ENCODE assay signal across 16 cellular contexts in the genomic region with DNA sequence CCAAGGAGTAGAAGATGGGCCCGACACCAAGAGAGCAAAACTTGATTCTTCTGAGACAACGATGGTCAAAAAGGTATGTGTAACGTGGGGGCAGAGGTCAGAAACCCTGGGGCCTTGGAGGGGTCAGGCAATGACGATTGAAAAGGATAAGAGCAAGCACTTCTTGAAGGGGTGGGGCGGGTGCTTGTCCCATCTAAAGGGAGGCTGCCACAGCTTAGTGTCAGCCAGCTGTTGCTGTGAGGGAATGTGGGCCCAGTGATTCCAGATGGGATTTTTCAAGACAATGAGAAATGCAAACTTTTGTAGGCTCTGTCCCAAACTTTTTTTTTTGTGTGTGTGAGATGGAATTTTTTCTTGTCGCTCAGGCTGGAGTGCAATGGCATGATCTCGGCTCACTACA. TPM values are rescaled to one million over a fixed set of nuclear protein-coding genes. Genes with fewer than 3 reads are reported as not detected.
DNase-seq lines count a peak whose midpoint lies in the region; ATAC-seq, FAIRE-seq and TF ChIP-seq lines count a peak whose summit lies in the region.
"Had no signal": no experiment of that assay in that cellular context is flagged by ENCODE, and none has a peak within 500 bp of the region (broad histone marks: within the 10 kb centered on the region; RNA-seq: fewer than 3 reads in every experiment).

No MANE protein-coding gene starts in this region.

- H3K4me1 ChIP-seq in adipocyte (ENCODE audit: control insufficient read depth, insufficient read depth, low read length), result peaks cover 31% of the 10 kb centered on the region
- H3K4me1 ChIP-seq in stomach, result peaks cover 58 to 88% (median 77%) of the 10 kb centered on the region in 4 donors

- CTCF ChIA-PET in activated CD8-positive, alpha-beta T cell treated with anti-CD3 and anti-CD28 coated beads, Interleukin-2, amount 10 ng/mL, durations not matched to agents 7 days and 5 days (lab: Charles Lee), result interaction anchor here (0.7 to 17.2 kb wide), 2 partner anchors 91 to 100 kb away, joined by 3 to 286 read pairs; no protein-coding TSS in a partner anchor
- CTCF ChIA-PET in activated CD8-positive, alpha-beta T cell treated with anti-CD3 and anti-CD28 coated beads for 36 hours (lab: Charles Lee), result interaction anchor here (6.5 to 9.8 kb wide), 4 partner anchors 32 to 92 kb away, joined by 32 to 82 read pairs (median 56); no protein-coding TSS in a partner anchor

- H3K27me3 ChIP-seq in adipocyte (replicated peaks; ENCODE audit: control insufficient read depth, insufficient read depth, low read length) (no peaks in the 10 kb centered on the region), stomach (no peaks in the 10 kb centered on the region)
- H3K27me3 ChIP-seq: tibial artery had no signal

- H3K4me3 ChIP-seq in adipocyte (ENCODE audit: low read length), result no peak overlapping the region
- H3K4me3 ChIP-seq in stomach, result no peak overlapping the region
- H3K4me3 ChIP-seq: tibial artery had no signal

- H3K4me3 Mint-ChIP-seq in activated CD8-positive, alpha-beta T cell treated with anti-CD3 and anti-CD28 coated beads, Interleukin-2, amount 10 ng/mL, durations not matched to agents 7 days and 5 days, result no peak overlapping the region
- no peak overlapping the region for H3K4me3 Mint-ChIP-seq in activated CD8-positive, alpha-beta T cell treated with anti-CD3 and anti-CD28 coated beads for 36 hours

- ATAC-seq in activated CD8-positive, alpha-beta T cell treated with anti-CD3 and anti-CD28 coated beads, Interleukin-2, amount 10 ng/mL, durations not matched to agents 7 days and 5 days, result no peak
- no peak for ATAC-seq in activated CD8-positive, alpha-beta T cell treated with anti-CD3 and anti-CD28 coated beads for 36 hours
- peak; percentile 69 for ATAC-seq in left ventricle myocardium superior
- no peak for ATAC-seq in HG03565 (IDR thresholded peaks at IDR 0.05; ENCODE audit: unreplicated experiment)
- no peak for ATAC-seq in GM21723 (IDR thresholded peaks at IDR 0.05; ENCODE audit: unreplicated experiment)
- ATAC-seq: naive thymus-derived CD8-positive, alpha-beta T cell had no signal

- peaks cover 62% of the 10 kb centered on the region for H3K36me3 ChIP-seq in adipocyte (ENCODE audit: control insufficient read depth, insufficient read depth, low read length, severe bottlenecking)
- H3K36me3 ChIP-seq in stomach, result peaks cover 31 to 83% (median 65%) of the 10 kb centered on the region in 4 donors

- peak overlapping the region; percentile 22 for H3K27ac Mint-ChIP-seq in activated CD8-positive, alpha-beta T cell treated with anti-CD3 and anti-CD28 coated beads, Interleukin-2, amount 10 ng/mL, durations not matched to agents 7 days and 5 days
- no peak overlapping the region for H3K27ac Mint-ChIP-seq in activated CD8-positive, alpha-beta T cell treated with anti-CD3 and anti-CD28 coated beads for 36 hours

- TF ChIP-seq EP300 in stomach (IDR thresholded peaks at IDR 0.05), result no peak

- peaks cover 77% of the 10 kb centered on the region for H3K36me3 Mint-ChIP-seq in activated CD8-positive, alpha-beta T cell treated with anti-CD3 and anti-CD28 coated beads, Interleukin-2, amount 10 ng/mL, durations not matched to agents 7 days and 5 days (ENCODE audit: low read depth)
- H3K36me3 Mint-ChIP-seq in activated CD8-positive, alpha-beta T cell treated with anti-CD3 and anti-CD28 coated beads for 36 hours (ENCODE audit: low read depth), result peaks cover 70% of the 10 kb centered on the region

- DNase-seq in activated CD8-positive, alpha-beta T cell treated with anti-CD3 and anti-CD28 coated beads, Interleukin-2, amount 10 ng/mL, durations not matched to agents 7 days and 5 days, result no peak
- DNase-seq in activated CD8-positive, alpha-beta T cell treated with anti-CD3 and anti-CD28 coated beads for 36 hours, result no peak
- DNase-seq in adipocyte (ENCODE audit: low read depth) (peak; percentile 28), left ventricle myocardium superior (peak; percentile 48), stomach (no peak), urothelium cell line (ENCODE audit: low spot score) (no peak)
- DNase-seq: DND-41; naive thymus-derived CD8-positive, alpha-beta T cell; NCI-H1048; NCI-H510A treated with DMSO at 0.1 percent for 48 hours; tibial artery had no signal

- TF ChIP-seq POLR2A in stomach (IDR thresholded peaks at IDR 0.05), result no peak

- no peak for TF ChIP-seq CTCF in activated CD8-positive, alpha-beta T cell treated with anti-CD3 and anti-CD28 coated beads for 36 hours (IDR thresholded peaks at IDR 0.05)
- TF ChIP-seq CTCF in stomach (IDR thresholded peaks at IDR 0.05), result no peak

- POLR2A ChIA-PET in activated CD8-positive, alpha-beta T cell treated with anti-CD3 and anti-CD28 coated beads, Interleukin-2, amount 10 ng/mL, durations not matched to agents 7 days and 5 days (lab: Charles Lee), result interaction anchor here (1.1 kb wide), 1 partner anchor 89 kb away, joined by 3 read pairs; no protein-coding TSS in a partner anchor
- POLR2A ChIA-PET in activated CD8-positive, alpha-beta T cell treated with anti-CD3 and anti-CD28 coated beads for 36 hours (lab: Charles Lee), result interaction anchor here (0.7 to 1.8 kb wide), 5 partner anchors 10 to 89 kb away, joined by 4 to 5 read pairs (median 4); no protein-coding TSS in a partner anchor

- H3K27ac ChIP-seq in stomach, result peak overlapping the region in 4 of 5 donors; percentile 9 to 72 (median 47)
- H3K27ac ChIP-seq: epithelial cell of prostate, tibial artery had no signal

- intact Hi-C loops in activated CD8-positive, alpha-beta T cell treated with anti-CD3 and anti-CD28 coated beads for 36 hours (cut with micrococcal nuclease), result loop anchor here (10.0 kb wide), 1 partner anchor 90 kb away; no protein-coding TSS in a partner anchor
- intact Hi-C loops in left ventricle myocardium superior (cut with micrococcal nuclease), result no loop called here
- intact Hi-C loops in stomach (cut with DNase I; ENCODE audit: low total_unique reads), result loop anchor here (10.0 kb wide), 1 partner anchor 50 kb away; no protein-coding TSS in a partner anchor

- peaks cover 55% of the 10 kb centered on the region for H3K4me1 Mint-ChIP-seq in activated CD8-positive, alpha-beta T cell treated with anti-CD3 and anti-CD28 coated beads, Interleukin-2, amount 10 ng/mL, durations not matched to agents 7 days and 5 days (ENCODE audit: low read depth)
- H3K4me1 Mint-ChIP-seq in activated CD8-positive, alpha-beta T cell treated with anti-CD3 and anti-CD28 coated beads for 36 hours (ENCODE audit: low read depth), result peaks cover 58% of the 10 kb centered on the region

- no peaks in the 10 kb centered on the region for H3K27me3 Mint-ChIP-seq in activated CD8-positive, alpha-beta T cell treated with anti-CD3 and anti-CD28 coated beads, Interleukin-2, amount 10 ng/mL, durations not matched to agents 7 days and 5 days (ENCODE audit: low read depth)
- H3K27me3 Mint-ChIP-seq in activated CD8-positive, alpha-beta T cell treated with anti-CD3 and anti-CD28 coated beads for 36 hours, result no peaks in the 10 kb centered on the region
- H3K27me3 Mint-ChIP-seq: naive thymus-derived CD8-positive, alpha-beta T cell had no signal

- no peak for FAIRE-seq in urothelium cell line (lab: Jason Lieb, UNC)
- FAIRE-seq: GM12892, HTR-8/SVneo had no signal

- no peak overlapping the region for H3K9ac ChIP-seq in adipocyte (ENCODE audit: low read length)

- WGBS in stomach, 5 donors, result 63 to 73% (median 69%) methylated on average over 7 of the region's 7 CpGs

- no peaks in the 10 kb centered on the region for H3K9me3 Mint-ChIP-seq in activated CD8-positive, alpha-beta T cell treated with anti-CD3 and anti-CD28 coated beads, Interleukin-2, amount 10 ng/mL, durations not matched to agents 7 days and 5 days (ENCODE audit: insufficient read depth)
- H3K9me3 Mint-ChIP-seq in activated CD8-positive, alpha-beta T cell treated with anti-CD3 and anti-CD28 coated beads for 36 hours, result no peaks in the 10 kb centered on the region
- H3K9me3 Mint-ChIP-seq: naive thymus-derived CD8-positive, alpha-beta T cell had no signal

- H3K9me3 ChIP-seq in adipocyte (ENCODE audit: control insufficient read depth, low read length) (no peaks in the 10 kb centered on the region), stomach (no peaks in the 10 kb centered on the region)
- H3K9me3 ChIP-seq: tibial artery had no signal

RNA-seq across cellular contexts. Expression of gene SAE1, which starts 24.5 kb away (rescaled TPM):
- total RNA-seq in activated CD8-positive, alpha-beta T cell treated with anti-CD3 and anti-CD28 coated beads, Interleukin-2, amount 10 ng/mL, durations not matched to agents 7 days and 5 days, result 100 to 1,000 TPM; 165 to 175 TPM
- total RNA-seq in activated CD8-positive, alpha-beta T cell treated with anti-CD3 and anti-CD28 coated beads for 36 hours, result 100 to 1,000 TPM; 125 to 127 TPM
- 41.9 TPM for total RNA-seq in left ventricle myocardium superior
- total RNA-seq in stomach, result 100 to 1,000 TPM in 1 of 5 donors, 10 to 100 TPM in 4; 16.2 to 373 (median 38.7) TPM
- polyA plus RNA-seq in stomach, result 10 to 100 TPM; 37.8 to 53.9 (median 48.4) TPM

RNA-seq across cellular contexts. Expression of gene ZC3H4, which starts 41.6 kb away (rescaled TPM):
- total RNA-seq in activated CD8-positive, alpha-beta T cell treated with anti-CD3 and anti-CD28 coated beads, Interleukin-2, amount 10 ng/mL, durations not matched to agents 7 days and 5 days, result 100 to 1,000 TPM; 102 TPM
- total RNA-seq in activated CD8-positive, alpha-beta T cell treated with anti-CD3 and anti-CD28 coated beads for 36 hours, result 10 to 100 TPM; 68.5 to 70.2 TPM
- total RNA-seq in left ventricle myocardium superior (22.1 TPM), stomach (10 to 100 TPM; 14.7 to 78.5 (median 38.8) TPM)
- polyA plus RNA-seq in stomach, result 1 to 10 TPM; 4.7 to 8.5 (median 5.7) TPM

Comparison
In these comparisons a context has a peak if more than half of its experiments do, and no peak if none do; other contexts are left out.
1. DNase-seq: peak in adipocyte (single experiment) and left ventricle myocardium superior (single experiment); none in activated CD8-positive, alpha-beta T cell treated with anti-CD3 and anti-CD28 coated beads, Interleukin-2, amount 10 ng/mL, durations not matched to agents 7 days and 5 days (single experiment), activated CD8-positive, alpha-beta T cell treated with anti-CD3 and anti-CD28 coated beads for 36 hours (single experiment), stomach (single experiment) and urothelium cell line (single experiment).